21 cellular contexts compared by ENCODE assay signal in the genomic region with DNA sequence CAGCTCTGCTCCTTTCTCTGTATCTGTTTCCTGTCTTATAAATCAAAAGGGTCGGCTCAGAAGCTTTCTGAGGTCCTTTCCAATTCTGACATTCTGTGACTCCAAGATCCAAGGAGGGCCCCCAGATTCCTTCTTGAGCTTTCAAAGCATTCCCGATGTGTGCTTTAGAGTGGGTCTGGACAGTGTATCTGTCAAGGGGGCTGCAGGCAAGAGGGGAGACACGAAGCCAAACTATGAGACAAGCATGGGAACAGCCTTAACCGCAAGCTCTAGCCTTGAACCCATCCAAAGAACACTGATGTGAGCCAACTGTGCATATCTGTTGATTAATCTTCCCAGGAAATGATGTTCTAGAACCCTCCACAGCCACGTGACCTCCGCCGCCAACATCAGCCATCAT.
"Had no signal": no experiment of that assay in that cellular context is flagged by ENCODE, and none has a peak within 500 bp of the region (broad histone marks: within the 10 kb centered on the region; RNA-seq: fewer than 3 reads in every experiment).

No MANE protein-coding gene starts in this region.

- H3K4me3 Mint-ChIP-seq: activated B cell treated with CpG ODN at 0.5 μM for 24 hours; activated CD8-positive, alpha-beta T cell treated with anti-CD3 and anti-CD28 coated beads for 36 hours; activated naive CD4-positive, alpha-beta T cell treated with anti-CD3 and anti-CD28 coated beads, Interleukin-2, amount 50 U/mL, for 24 hours; activated naive CD8-positive, alpha-beta T cell treated with anti-CD3 and anti-CD28 coated beads, Interleukin-2, amount 50 U/mL, for 24 hours; activated T-cell treated with anti-CD3 and anti-CD28 coated beads, Interleukin-2, amount 50 U/mL, for 4 hours; natural killer cell; T-helper 2 cell treated with Interferon-gamma antibody and Interleukin-4, amounts not matched to agents 5 μg/mL and 100 μg/mL, for 36 hours had no signal

- H3K27ac ChIP-seq: testis, transverse colon had no signal

- DNase-seq: activated B cell treated with CpG ODN at 0.5 μM for 24 hours; activated CD4-positive, alpha-beta T cell treated with anti-CD3 and anti-CD28 coated beads, Interleukin-2, amount 50 U/mL, for 1 hour; activated CD8-positive, alpha-beta T cell treated with anti-CD3 and anti-CD28 coated beads for 36 hours; activated naive CD8-positive, alpha-beta T cell treated with anti-CD3 and anti-CD28 coated beads, Interleukin-2, amount 50 U/mL, for 24 hours; activated T-cell treated with anti-CD3 and anti-CD28 coated beads, Interleukin-2, amount 50 U/mL, for 4 hours; amygdala; effector CD8-positive, alpha-beta T cell; left cardiac atrium; left ventricle myocardium superior; mammary epithelial cell; natural killer cell; posterior cingulate gyrus; right cardiac atrium; stimulated activated CD4-positive, alpha-beta T cell treated with anti-CD3 and anti-CD28 coated beads, Interleukin-2, amount 100 ng/mL, for 48 hours; stimulated activated naive CD8-positive, alpha-beta T cell treated with anti-CD3 and anti-CD28 coated beads, Interleukin-15, Interleukin-2, amounts not matched to agents 100 U/mL and 50 U/mL, for 24 hours; T-helper 1 cell; testis; transverse colon had no signal

- H3K4me1 Mint-ChIP-seq: natural killer cell had no signal

- H3K27ac Mint-ChIP-seq: activated B cell treated with CpG ODN at 0.5 μM for 24 hours; activated CD8-positive, alpha-beta T cell treated with anti-CD3 and anti-CD28 coated beads for 36 hours; activated naive CD4-positive, alpha-beta T cell treated with anti-CD3 and anti-CD28 coated beads, Interleukin-2, amount 50 U/mL, for 24 hours; activated naive CD8-positive, alpha-beta T cell treated with anti-CD3 and anti-CD28 coated beads, Interleukin-2, amount 50 U/mL, for 24 hours; activated T-helper 2 cell treated with anti-CD3 and anti-CD28 coated beads, Interferon-gamma antibody, Interleukin-2, Interleukin-4, amounts not matched to agents 10 μg/mL and 5 μg/mL and 100 μg/mL, durations not matched to agents 14 hours and 24 hours and 36 hours; natural killer cell; T-helper 2 cell treated with Interferon-gamma antibody and Interleukin-4, amounts not matched to agents 5 μg/mL and 100 μg/mL, for 36 hours had no signal

- H3K4me1 ChIP-seq: transverse colon had no signal

- H3K9me3 Mint-ChIP-seq: activated B cell treated with CpG ODN at 0.5 μM for 24 hours; activated CD8-positive, alpha-beta T cell treated with anti-CD3 and anti-CD28 coated beads for 36 hours; activated naive CD4-positive, alpha-beta T cell treated with anti-CD3 and anti-CD28 coated beads, Interleukin-2, amount 50 U/mL, for 24 hours; activated T-helper 2 cell treated with anti-CD3 and anti-CD28 coated beads, Interferon-gamma antibody, Interleukin-2, Interleukin-4, amounts not matched to agents 10 μg/mL and 5 μg/mL and 100 μg/mL, durations not matched to agents 14 hours and 24 hours and 36 hours; natural killer cell; T-helper 2 cell treated with Interferon-gamma antibody and Interleukin-4, amounts not matched to agents 5 μg/mL and 100 μg/mL, for 36 hours had no signal

- H3K4me3 ChIP-seq: testis, transverse colon had no signal

- H3K27me3 ChIP-seq: testis, transverse colon had no signal

- H3K9me3 ChIP-seq: testis, transverse colon had no signal

- ATAC-seq: activated CD8-positive, alpha-beta T cell treated with anti-CD3 and anti-CD28 coated beads for 36 hours; activated naive CD8-positive, alpha-beta T cell treated with anti-CD3 and anti-CD28 coated beads, Interleukin-2, amount 50 U/mL, for 24 hours; activated T-cell treated with anti-CD3 and anti-CD28 coated beads, Interleukin-2, amount 50 U/mL, for 4 hours; left cardiac atrium; left ventricle myocardium superior; natural killer cell; right cardiac atrium; stimulated activated naive CD8-positive, alpha-beta T cell treated with anti-CD3 and anti-CD28 coated beads, Interleukin-15, Interleukin-2, amounts not matched to agents 100 U/mL and 50 U/mL, for 24 hours had no signal

- H3K27me3 Mint-ChIP-seq: activated B cell treated with CpG ODN at 0.5 μM for 24 hours; activated CD8-positive, alpha-beta T cell treated with anti-CD3 and anti-CD28 coated beads for 36 hours; activated naive CD4-positive, alpha-beta T cell treated with anti-CD3 and anti-CD28 coated beads, Interleukin-2, amount 50 U/mL, for 24 hours had no signal

- H3K36me3 ChIP-seq: transverse colon had no signal

- H3K36me3 Mint-ChIP-seq: natural killer cell had no signal
